17 cellular contexts compared by ENCODE assay signal in genomic region chr4:17665346-17665745, GRCh38. TPM values are rescaled to one million over a fixed set of nuclear protein-coding genes. Genes with fewer than 3 reads are reported as not detected.
A peak's percentile ranks its signal among the peaks of the same experiment; 100 is the strongest.
DNase-seq lines count a peak whose midpoint lies in the region; ATAC-seq, FAIRE-seq and TF ChIP-seq lines count a peak whose summit lies in the region.
"Had no signal": no experiment of that assay in that cellular context is flagged by ENCODE, and none has a peak within 500 bp of the region (broad histone marks: within the 10 kb centered on the region; RNA-seq: fewer than 3 reads in every experiment).

No MANE protein-coding gene starts in this region.

- H3K4me1 ChIP-seq in GM12878 (ENCODE audit: control insufficient read depth, insufficient read depth, low read length): peaks cover 8% of the 10 kb centered on the region
- no peaks in the 10 kb centered on the region for H3K4me1 ChIP-seq in Peyer's patch
- H3K4me1 ChIP-seq: stomach, vagina had no signal

- no peak overlapping the region for H3K27ac ChIP-seq in GM12878 (ENCODE audit: control insufficient read depth, insufficient read depth)
- H3K27ac ChIP-seq in Peyer's patch: no peak overlapping the region
- H3K27ac ChIP-seq: stomach, vagina had no signal

- TF ChIP-seq CTCF in GM12878 (IDR thresholded peaks at IDR 0.05 in 2 of 3, conservative IDR thresholded peaks at IDR 0.05 in 1 of 3; ENCODE audit: control insufficient read depth in 2 of 3, extremely low read depth in 1 of 3, insufficient read depth in 1 of 3, low read depth in 3 of 3, low read length in 3 of 3) (no peak), Peyer's patch (IDR thresholded peaks at IDR 0.05) (no peak), chondrocyte (IDR thresholded peaks at IDR 0.05) (no peak)

- TF ChIP-seq EP300 in GM12878 (IDR thresholded peaks at IDR 0.05; ENCODE audit: borderline replicate concordance in 1 of 2, control insufficient read depth in 1 of 2, low read depth in 2 of 2, low read length in 2 of 2): no peak

- no peaks in the 10 kb centered on the region for H3K9me3 Mint-ChIP-seq in chondrocyte (ENCODE audit: low read depth)

- peaks cover 2% of the 10 kb centered on the region for H3K27me3 Mint-ChIP-seq in chondrocyte (ENCODE audit: low read depth)
- H3K27me3 Mint-ChIP-seq: progenitor cell of endocrine pancreas had no signal

- H3K9me3 ChIP-seq in GM12878 (replicated peaks; ENCODE audit: control insufficient read depth, insufficient read depth, low read length) (no peaks in the 10 kb centered on the region), Peyer's patch (no peaks in the 10 kb centered on the region)
- H3K9me3 ChIP-seq: stomach, vagina had no signal

- no peak overlapping the region for H3K27ac Mint-ChIP-seq in chondrocyte (ENCODE audit: unreplicated experiment)
- H3K27ac Mint-ChIP-seq: progenitor cell of endocrine pancreas had no signal

- no TSS peak for BruUV-seq in GM12878 (replicated peaks; lab: Mats Ljungman, UMichigan)

- H3K4me3 ChIP-seq in GM12878 (no peak overlapping the region), Peyer's patch (no peak overlapping the region)
- H3K4me3 ChIP-seq: stomach, vagina had no signal

- H3K9ac ChIP-seq in GM12878 (ENCODE audit: control insufficient read depth, insufficient read depth, low read length): no peak overlapping the region

- ATAC-seq in GM18861 (IDR thresholded peaks at IDR 0.05; ENCODE audit: unreplicated experiment): peak; percentile 31
- peak; percentile 39 for ATAC-seq in GM21423 (IDR thresholded peaks at IDR 0.05; ENCODE audit: unreplicated experiment)
- ATAC-seq in HG03354 (IDR thresholded peaks at IDR 0.05; ENCODE audit: poor library complexity, severe bottlenecking, unreplicated experiment): peak; percentile 26
- ATAC-seq in GM12878: peak; percentile 52

- CTCF ChIA-PET in GM12878 (lab: Yijun Ruan, JAX): no interaction called here

- RAD21 ChIA-PET in GM12878 (lab: Charles Lee; ENCODE audit: unreplicated experiment): no interaction called here

- TF ChIP-seq POLR2A in GM12878 (IDR thresholded peaks at IDR 0.05; ENCODE audit: low read depth, low read length): no peak
- no peak for TF ChIP-seq POLR2A in Peyer's patch (IDR thresholded peaks at IDR 0.05)

- H3K27me3 ChIP-seq in GM12878 (replicated peaks in 1 of 2; ENCODE audit: control insufficient read depth in 2 of 2, insufficient read depth in 2 of 2, low read length in 1 of 2) (no peaks in the 10 kb centered on the region), Peyer's patch (no peaks in the 10 kb centered on the region)
- H3K27me3 ChIP-seq: stomach, vagina had no signal

- POLR2A ChIA-PET in GM12878 (lab: Charles Lee): interaction anchor here (1.0 kb wide), 1 partner anchor 45 kb away, joined by 4 read pairs; no protein-coding TSS in a partner anchor

- no peak overlapping the region for H3K4me2 ChIP-seq in GM12878 (ENCODE audit: control insufficient read depth, insufficient read depth)

- no peak for DNase-seq in GM12878 (ENCODE audit: low read depth, low spot score)
- DNase-seq in SHP77 treated with DMSO at 0.1 percent for 48 hours (lab: John Stamatoyannopoulos, UW): no peak
- no peak for DNase-seq in Peyer's patch
- no peak for DNase-seq in chondrocyte (ENCODE audit: low spot score)
- no peak for DNase-seq in NCI-H1105 treated with DMSO at 0.1 percent for 48 hours (lab: John Stamatoyannopoulos, UW)
- DNase-seq: activated CD4-positive, alpha-beta T cell treated with anti-CD3 and anti-CD28 coated beads, Interleukin-2, amount 50 U/mL, for 4 hours; activated T-cell treated with anti-CD3 and anti-CD28 coated beads, Interleukin-2, amount 50 U/mL, for 48 hours; DMS 273 treated with DMSO at 0.1 percent for 48 hours; NK-92 treated with Interleukin-12 subunit alpha and Interleukin-12 subunit beta, amount 100 ng/mL, for 24 hours; stomach had no signal

- intact Hi-C loops in GM12878 (cut with micrococcal nuclease; ENCODE audit: unreplicated experiment): loop anchor here (5.0 kb wide), 1 partner anchor 142 kb away; no protein-coding TSS in a partner anchor

- peak; percentile 56 for FAIRE-seq in GM12878 (lab: Jason Lieb, UNC)
- FAIRE-seq: H54, TTC549 had no signal

- H3K4me1 Mint-ChIP-seq in chondrocyte (ENCODE audit: low read depth): no peaks in the 10 kb centered on the region

- no peaks in the 10 kb centered on the region for H4K20me1 ChIP-seq in GM12878 (ENCODE audit: control insufficient read depth, insufficient read depth)

- SMC1A ChIA-PET in GM12878 (lab: Charles Lee; ENCODE audit: uncharacterized antibody, unreplicated experiment): interaction anchor here (0.7 to 1.7 kb wide), 2 partner anchors 117 to 941 kb away, joined by 3 to 5 read pairs; no protein-coding TSS in a partner anchor

- TF ChIP-seq RAD21 in GM12878 (IDR thresholded peaks at IDR 0.05; ENCODE audit: insufficient read depth, low read depth, low read length): no peak

- H3K36me3 ChIP-seq in GM12878 (ENCODE audit: control insufficient read depth in 2 of 2, insufficient read depth in 2 of 2, low read length in 1 of 2) (no peaks in the 10 kb centered on the region), Peyer's patch (no peaks in the 10 kb centered on the region)
- H3K36me3 ChIP-seq: stomach, vagina had no signal

- no peak overlapping the region for H3K4me3 Mint-ChIP-seq in chondrocyte (ENCODE audit: unreplicated experiment)

- 10% methylated on average over 1 of the region's 1 CpG for WGBS in GM12878 (ENCODE audit: insufficient coverage, insufficient replicate concordance, low lambda C conversion rate, missing lambda C conversion rate)

- H3K36me3 Mint-ChIP-seq in chondrocyte (ENCODE audit: low read depth): no peaks in the 10 kb centered on the region

- H2AFZ ChIP-seq in GM12878 (ENCODE audit: control insufficient read depth, low read depth, low read length): no peak overlapping the region

- in situ Hi-C loops in GM12878 (cut with MboI): no loop called here

- H3K79me2 ChIP-seq in GM12878 (ENCODE audit: control insufficient read depth, insufficient read depth, low read length): no peaks in the 10 kb centered on the region

TF ChIP-seq in GM12878, 131 proteins besides CTCF, POLR2A, EP300 and RAD21:
- no peak for TF ChIP-seq HSF1 (IDR thresholded peaks at IDR 0.05; ENCODE audit: low read depth, low read length)
- no peak for TF ChIP-seq BCL3 (IDR thresholded peaks at IDR 0.05; ENCODE audit: borderline replicate concordance, insufficient read depth, low read depth, low read length, poor library complexity, severe bottlenecking)
- no peak for TF ChIP-seq YBX1 (IDR thresholded peaks at IDR 0.05)
- no peak for TF ChIP-seq KLF5 (IDR thresholded peaks at IDR 0.05; ENCODE audit: partially characterized antibody)

RNA-seq across cellular contexts. Expression of gene MED28, which starts 50.9 kb away (rescaled TPM):
- total RNA-seq in GM12878 (2013; cell fraction: nucleolus; rRNA removed): 59.3 and 62.7 TPM in 2 replicates
- total RNA-seq in GM12878 (2014; rRNA removed): 19.3 and 19.9 TPM in 2 replicates
- 46.2 and 56.0 TPM in 2 replicates for total RNA-seq in GM12878 (2014; rRNA removed; fragmentation: Illumina TruSeq; extraction: Trizol)
- total RNA-seq in GM12878 (2021): 71.4 and 72.7 TPM in 2 replicates
- polyA plus RNA-seq in GM12878 (2011; ENCODE audit: low read depth): 10.9 TPM
- polyA plus RNA-seq in GM12878 (2011; rRNA removed): 48.0 and 54.6 TPM in 2 replicates
- polyA plus RNA-seq in GM12878 (2011; cell fraction: cytosol; rRNA removed): 17.8 and 21.4 TPM in 2 replicates
- polyA plus RNA-seq in GM12878 (2011; cell fraction: nucleus; rRNA removed): 20.1 and 22.0 TPM in 2 replicates
- polyA plus RNA-seq in GM12878 (2012): 48.2 and 54.3 TPM in 2 replicates
- 18.6 and 22.6 TPM in 2 replicates for polyA plus RNA-seq in GM12878 (2014; fragmentation: Illumina TruSeq; extraction: Trizol)
- polyA plus RNA-seq in GM12878 (2014; fragmentation: Nextera tagmentation; extraction: Ambion mirVana): 10 to 100 TPM; 44.4 to 77.4 TPM
- 32.6 and 51.7 TPM in 2 replicates for polyA plus RNA-seq in GM12878 (2014; rRNA removed)
- 10 to 100 TPM; 64.5 to 71.0 TPM for polyA plus RNA-seq in GM12878 (2016; fragmentation: Nextera tagmentation; extraction: Ambion mirVana)
- 17.3 and 21.6 TPM in 2 replicates for polyA minus RNA-seq in GM12878 (2011; rRNA and poly(A)+ RNA removed)
- polyA minus RNA-seq in GM12878 (2011; cell fraction: cytosol; rRNA and poly(A)+ RNA removed): 19.1 and 33.7 TPM in 2 replicates
- polyA minus RNA-seq in GM12878 (2011; cell fraction: nucleus; rRNA and poly(A)+ RNA removed): 19.0 and 25.4 TPM in 2 replicates
- 10 to 100 TPM; 12.6 to 21.0 (median 18.9) TPM for total RNA-seq in Peyer's patch
- 28.9 to 35.1 TPM (median 29.8 TPM) in 3 replicates for total RNA-seq in chondrocyte
